8 cellular contexts compared by ENCODE assay signal in genomic region chr4:158020175-158020574, GRCh38.
A peak's percentile ranks its signal among the peaks of the same experiment; 100 is the strongest.
DNase-seq lines count a peak whose midpoint lies in the region; ATAC-seq, FAIRE-seq and TF ChIP-seq lines count a peak whose summit lies in the region.

No MANE protein-coding gene starts in this region.

- no peak overlapping the region for H3K4me3 Mint-ChIP-seq in activated CD4-positive, alpha-beta T cell treated with anti-CD3 and anti-CD28 coated beads for 36 hours
- no peak overlapping the region for H3K4me3 Mint-ChIP-seq in naive thymus-derived CD4-positive, alpha-beta T cell

- H3K27me3 ChIP-seq in brain microvascular endothelial cell (replicated peaks), result no peaks in the 10 kb centered on the region
- no peaks in the 10 kb centered on the region for H3K27me3 ChIP-seq in kidney epithelial cell (ENCODE audit: control insufficient read depth, insufficient read depth, low read length)
- H3K27me3 ChIP-seq in suprapubic skin, result no peaks in the 10 kb centered on the region
- H3K27me3 ChIP-seq in naive thymus-derived CD4-positive, alpha-beta T cell (ENCODE audit: control insufficient read depth in 2 of 2, insufficient read depth in 2 of 2, low read length in 2 of 2), result no peaks in the 10 kb centered on the region

- TF ChIP-seq EP300 in suprapubic skin (IDR thresholded peaks at IDR 0.05), result no peak

- FAIRE-seq in GM12892 (lab: Jason Lieb, UNC), result no peak

- H3K36me3 ChIP-seq in brain microvascular endothelial cell (replicated peaks) (no peaks in the 10 kb centered on the region), kidney epithelial cell (ENCODE audit: control insufficient read depth, insufficient read depth, low read length) (no peaks in the 10 kb centered on the region), suprapubic skin (no peaks in the 10 kb centered on the region)
- no peaks in the 10 kb centered on the region for H3K36me3 ChIP-seq in naive thymus-derived CD4-positive, alpha-beta T cell (ENCODE audit: control insufficient read depth in 2 of 3, insufficient read depth in 3 of 3, low read length in 3 of 3)

- no peaks in the 10 kb centered on the region for H3K36me3 Mint-ChIP-seq in activated CD4-positive, alpha-beta T cell treated with anti-CD3 and anti-CD28 coated beads for 36 hours (ENCODE audit: low read depth)
- no peaks in the 10 kb centered on the region for H3K36me3 Mint-ChIP-seq in naive thymus-derived CD4-positive, alpha-beta T cell

- no peaks in the 10 kb centered on the region for H3K4me1 Mint-ChIP-seq in activated CD4-positive, alpha-beta T cell treated with anti-CD3 and anti-CD28 coated beads for 36 hours
- no peaks in the 10 kb centered on the region for H3K4me1 Mint-ChIP-seq in naive thymus-derived CD4-positive, alpha-beta T cell

- peak; percentile 79 for DNase-seq in HS-5 (ENCODE audit: low read depth)
- DNase-seq in brain microvascular endothelial cell, result peak; percentile 90
- DNase-seq in kidney epithelial cell (ENCODE audit: low read depth), result peak; percentile 85
- peak in 1 of 2 donors; percentile 66 for DNase-seq in suprapubic skin (ENCODE audit: low spot score in 2 of 2)
- DNase-seq in activated CD4-positive, alpha-beta T cell treated with anti-CD3 and anti-CD28 coated beads for 36 hours, result no peak
- DNase-seq in GM12892 (ENCODE audit: insufficient read length), result no peak
- no peak for DNase-seq in naive thymus-derived CD4-positive, alpha-beta T cell
- no peak for DNase-seq in activated CD4-positive, CD25-positive, alpha-beta regulatory T cell (lab: John Stamatoyannopoulos, UW)

- TF ChIP-seq CTCF in brain microvascular endothelial cell (IDR thresholded peaks at IDR 0.05; ENCODE audit: low read depth, low read length, missing control alignments) (no peak), kidney epithelial cell (IDR thresholded peaks at IDR 0.05; ENCODE audit: insufficient read depth, low read length, poor library complexity, severe bottlenecking) (no peak), suprapubic skin (IDR thresholded peaks at IDR 0.05) (no peak)

- ATAC-seq in activated CD4-positive, alpha-beta T cell treated with anti-CD3 and anti-CD28 coated beads for 36 hours, result no peak
- ATAC-seq in naive thymus-derived CD4-positive, alpha-beta T cell, result no peak

- intact Hi-C loops in activated CD4-positive, alpha-beta T cell treated with anti-CD3 and anti-CD28 coated beads for 36 hours (cut with DNase I, micrococcal nuclease), result no loop called here
- intact Hi-C loops in naive thymus-derived CD4-positive, alpha-beta T cell (cut with micrococcal nuclease), result no loop called here

- CTCF ChIA-PET in activated CD4-positive, alpha-beta T cell treated with anti-CD3 and anti-CD28 coated beads for 36 hours (lab: Charles Lee), result no interaction called here
- CTCF ChIA-PET in naive thymus-derived CD4-positive, alpha-beta T cell (lab: Charles Lee), result no interaction called here

- no peak overlapping the region for H3K27ac Mint-ChIP-seq in activated CD4-positive, alpha-beta T cell treated with anti-CD3 and anti-CD28 coated beads for 36 hours
- no peak overlapping the region for H3K27ac Mint-ChIP-seq in naive thymus-derived CD4-positive, alpha-beta T cell

- H3K9me3 ChIP-seq in suprapubic skin, result no peaks in the 10 kb centered on the region
- H3K9me3 ChIP-seq in naive thymus-derived CD4-positive, alpha-beta T cell (ENCODE audit: control insufficient read depth in 2 of 3, low read length in 3 of 3), result no peaks in the 10 kb centered on the region

- peaks cover 17% of the 10 kb centered on the region for H3K4me1 ChIP-seq in suprapubic skin
- no peaks in the 10 kb centered on the region for H3K4me1 ChIP-seq in naive thymus-derived CD4-positive, alpha-beta T cell (ENCODE audit: control insufficient read depth in 2 of 2, insufficient read depth in 2 of 2, low read length in 2 of 2)

- no peaks in the 10 kb centered on the region for H3K9me3 Mint-ChIP-seq in activated CD4-positive, alpha-beta T cell treated with anti-CD3 and anti-CD28 coated beads for 36 hours (ENCODE audit: low read depth)
- peaks cover 0 to 7% (median 0%) of the 10 kb centered on the region in 11 donors for H3K9me3 Mint-ChIP-seq in naive thymus-derived CD4-positive, alpha-beta T cell

- no peaks in the 10 kb centered on the region for H3K27me3 Mint-ChIP-seq in activated CD4-positive, alpha-beta T cell treated with anti-CD3 and anti-CD28 coated beads for 36 hours
- peaks cover 0 to 5% (median 0%) of the 10 kb centered on the region in 5 donors for H3K27me3 Mint-ChIP-seq in naive thymus-derived CD4-positive, alpha-beta T cell

- H3K27ac ChIP-seq in brain microvascular endothelial cell, result peak overlapping the region; percentile 94
- peak overlapping the region; percentile 42 for H3K27ac ChIP-seq in suprapubic skin
- no peak overlapping the region for H3K27ac ChIP-seq in naive thymus-derived CD4-positive, alpha-beta T cell (ENCODE audit: low read depth, low read length)

- TF ChIP-seq POLR2A in suprapubic skin (IDR thresholded peaks at IDR 0.05) (no peak), GM12892 (IDR thresholded peaks at IDR 0.05; ENCODE audit: low read depth, low read length) (no peak)

- POLR2A ChIA-PET in activated CD4-positive, alpha-beta T cell treated with anti-CD3 and anti-CD28 coated beads for 36 hours (lab: Charles Lee), result no interaction called here
- POLR2A ChIA-PET in naive thymus-derived CD4-positive, alpha-beta T cell (lab: Charles Lee), result no interaction called here

- in situ Hi-C loops in brain microvascular endothelial cell (cut with HindIII; ENCODE audit: low pct_ligation_motif_present, low sequenced_read_pairs), result no loop called here

- H3K4me3 ChIP-seq in brain microvascular endothelial cell (ENCODE audit: low read depth, low read length) (no peak overlapping the region), kidney epithelial cell (ENCODE audit: low read depth, low read length) (no peak overlapping the region), suprapubic skin (no peak overlapping the region)
- H3K4me3 ChIP-seq in naive thymus-derived CD4-positive, alpha-beta T cell (ENCODE audit: low read length), result no peak overlapping the region

Comparison
In these comparisons a context has a peak if more than half of its experiments do, and no peak if none do; other contexts are left out.
1. DNase-seq: peak in HS-5 (single experiment), brain microvascular endothelial cell (single experiment) and kidney epithelial cell (single experiment); none in activated CD4-positive, alpha-beta T cell treated with anti-CD3 and anti-CD28 coated beads for 36 hours (single experiment), GM12892 (single experiment), naive thymus-derived CD4-positive, alpha-beta T cell (0 of 9) and activated CD4-positive, CD25-positive, alpha-beta regulatory T cell (0 of 4).